In the genomic region with DNA sequence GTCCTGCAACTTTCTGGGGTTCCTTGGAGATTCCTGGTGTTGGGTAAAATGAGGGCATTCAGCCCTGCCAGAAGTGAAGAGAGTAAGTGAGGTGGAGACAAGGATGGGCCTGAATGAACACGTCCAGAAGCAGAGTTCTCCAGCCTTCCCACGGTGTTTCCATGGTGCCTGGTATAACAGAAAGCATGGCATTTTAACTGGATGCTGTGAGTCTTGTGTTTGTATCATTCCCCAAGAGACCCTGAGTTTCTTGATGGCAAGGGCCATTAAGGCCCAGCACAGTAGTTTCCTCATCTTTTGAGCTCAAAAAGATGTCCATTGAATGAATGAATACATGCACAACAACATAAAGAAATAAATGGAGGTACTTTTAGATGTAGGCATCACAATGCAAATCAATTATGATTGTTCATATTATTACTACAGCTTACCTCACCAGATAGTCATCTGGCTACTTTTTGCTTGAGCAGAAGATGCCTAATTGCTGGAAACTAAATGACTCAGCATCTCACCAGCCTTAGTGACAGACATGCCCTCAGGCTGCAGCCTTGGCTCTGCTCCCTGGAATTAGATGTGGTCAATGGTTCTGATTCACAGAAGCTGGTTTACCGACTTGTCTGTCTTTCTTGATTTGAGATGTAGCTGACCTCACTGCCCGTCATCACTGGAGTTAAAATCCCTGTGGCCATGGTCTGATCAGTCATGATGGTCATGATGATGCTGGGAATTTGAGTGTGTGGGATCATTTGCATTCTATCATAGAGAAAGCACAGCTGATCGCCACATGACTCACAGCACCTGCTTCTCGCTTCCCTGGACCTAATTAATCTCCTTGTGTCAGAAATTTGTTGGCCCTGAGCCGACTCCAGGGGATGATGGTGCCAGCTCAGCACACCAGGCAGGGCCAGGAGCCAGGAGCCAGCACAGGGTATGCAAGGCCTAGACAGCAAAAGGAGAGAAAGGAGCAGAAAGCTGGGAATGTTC, we compare ENCODE assay signal across 9 cellular contexts.
A peak's percentile ranks its signal among the peaks of the same experiment; 100 is the strongest.
DNase-seq lines count a peak whose midpoint lies in the region; ATAC-seq, FAIRE-seq and TF ChIP-seq lines count a peak whose summit lies in the region.
"Had no signal": no experiment of that assay in that cellular context is flagged by ENCODE, and none has a peak within 500 bp of the region (broad histone marks: within the 10 kb centered on the region; RNA-seq: fewer than 3 reads in every experiment).

No MANE protein-coding gene starts in this region.

- FAIRE-seq in HTR-8/SVneo (lab: Jason Lieb, UNC) (peak; percentile 99), bronchial epithelial cell (lab: Jason Lieb, UNC) (peak; percentile 64), small intestine (lab: Jason Lieb, UNC) (no peak)

- DNase-seq in G401 (ENCODE audit: low spot score) (peak; percentile 76), HTR-8/SVneo (ENCODE audit: insufficient read length, low spot score) (peak; percentile 95), bronchial epithelial cell (ENCODE audit: low read depth) (peak; percentile 92), small intestine (peak; percentile 43), KG1 (lab: John Stamatoyannopoulos, UW) (no peak)
- no peak for DNase-seq in activated CD4-positive, alpha-beta T cell treated with anti-CD3 and anti-CD28 coated beads, Interleukin-2, amount 10 ng/mL, durations not matched to agents 7 days and 5 days
- no peak for DNase-seq in stimulated activated CD4-positive, alpha-beta T cell treated with anti-CD3 and anti-CD28 coated beads, Interleukin-2, amount 100 ng/mL, for 24 hours

- no peak overlapping the region for H3K27ac ChIP-seq in small intestine (ENCODE audit: low read depth in 1 of 2, low read length in 1 of 2)

- WGBS in small intestine, 3 donors = 31 to 61% (median 38%) methylated on average over 7 of the region's 7 CpGs

- H3K4me1 Mint-ChIP-seq in activated CD4-positive, alpha-beta T cell treated with anti-CD3 and anti-CD28 coated beads, Interleukin-2, amount 10 ng/mL, durations not matched to agents 7 days and 5 days = no peaks in the 10 kb centered on the region

- H3K36me3 Mint-ChIP-seq in activated CD4-positive, alpha-beta T cell treated with anti-CD3 and anti-CD28 coated beads, Interleukin-2, amount 10 ng/mL, durations not matched to agents 7 days and 5 days (ENCODE audit: low read depth) = no peaks in the 10 kb centered on the region

- H3K4me3 ChIP-seq in bronchial epithelial cell (ENCODE audit: low read depth, low read length) = no peak overlapping the region
- no peak overlapping the region for H3K4me3 ChIP-seq in small intestine (ENCODE audit: low read depth in 1 of 2, low read length in 2 of 2)

- peaks cover 2% of the 10 kb centered on the region for H3K27me3 Mint-ChIP-seq in activated CD4-positive, alpha-beta T cell treated with anti-CD3 and anti-CD28 coated beads, Interleukin-2, amount 10 ng/mL, durations not matched to agents 7 days and 5 days

- in situ Hi-C loops in G401 (cut with HindIII; ENCODE audit: low sequenced_read_pairs) = no loop called here

- no peaks in the 10 kb centered on the region for H3K27me3 ChIP-seq in bronchial epithelial cell (ENCODE audit: control insufficient read depth, insufficient read depth, low read length)
- no peaks in the 10 kb centered on the region for H3K27me3 ChIP-seq in small intestine (ENCODE audit: control insufficient read depth in 2 of 2, insufficient read depth in 2 of 2, low read length in 2 of 2)

- H3K4me3 Mint-ChIP-seq in activated CD4-positive, alpha-beta T cell treated with anti-CD3 and anti-CD28 coated beads, Interleukin-2, amount 10 ng/mL, durations not matched to agents 7 days and 5 days = no peak overlapping the region
- H3K4me3 Mint-ChIP-seq: stimulated activated naive CD8-positive, alpha-beta T cell treated with anti-CD3 and anti-CD28 coated beads, Interleukin-15, Interleukin-2, amounts not matched to agents 100 ng/mL and 50 ng/mL, for 24 hours had no signal

- no peak for TF ChIP-seq CTCF in bronchial epithelial cell (IDR thresholded peaks at IDR 0.05; ENCODE audit: insufficient read depth, low read length, severe bottlenecking)

- peak; percentile 67 for ATAC-seq in GM21526 (IDR thresholded peaks at IDR 0.05; ENCODE audit: low FRiP score, unreplicated experiment)

- no peaks in the 10 kb centered on the region for H3K9me3 ChIP-seq in small intestine (ENCODE audit: control insufficient read depth, low read depth)

- H3K27ac Mint-ChIP-seq in activated CD4-positive, alpha-beta T cell treated with anti-CD3 and anti-CD28 coated beads, Interleukin-2, amount 10 ng/mL, durations not matched to agents 7 days and 5 days = no peak overlapping the region
- H3K27ac Mint-ChIP-seq: stimulated activated naive CD8-positive, alpha-beta T cell treated with anti-CD3 and anti-CD28 coated beads, Interleukin-15, Interleukin-2, amounts not matched to agents 100 ng/mL and 50 ng/mL, for 24 hours had no signal

- H3K4me1 ChIP-seq in small intestine (ENCODE audit: control insufficient read depth in 2 of 2, insufficient read depth in 1 of 2, low read depth in 1 of 2, low read length in 1 of 2) = no peaks in the 10 kb centered on the region

- CTCF ChIA-PET in activated CD4-positive, alpha-beta T cell treated with anti-CD3 and anti-CD28 coated beads, Interleukin-2, amount 10 ng/mL, durations not matched to agents 7 days and 5 days (lab: Charles Lee) = no interaction called here

- no peaks in the 10 kb centered on the region for H3K9me3 Mint-ChIP-seq in activated CD4-positive, alpha-beta T cell treated with anti-CD3 and anti-CD28 coated beads, Interleukin-2, amount 10 ng/mL, durations not matched to agents 7 days and 5 days

- no peaks in the 10 kb centered on the region for H3K36me3 ChIP-seq in bronchial epithelial cell (ENCODE audit: control insufficient read depth, insufficient read depth, low read length)
- H3K36me3 ChIP-seq in small intestine (ENCODE audit: control insufficient read depth in 2 of 2, insufficient read depth in 2 of 2, low read length in 2 of 2) = no peaks in the 10 kb centered on the region

- POLR2A ChIA-PET in activated CD4-positive, alpha-beta T cell treated with anti-CD3 and anti-CD28 coated beads, Interleukin-2, amount 10 ng/mL, durations not matched to agents 7 days and 5 days (lab: Charles Lee) = interaction anchor here (0.7 kb wide), 1 partner anchor 908 kb away, joined by 3 read pairs; no protein-coding TSS in a partner anchor

Comparison
In these comparisons a context has a peak if more than half of its experiments do, and no peak if none do; other contexts are left out.
1. DNase-seq: peak in G401 (single experiment), HTR-8/SVneo (single experiment), bronchial epithelial cell (single experiment) and small intestine (single experiment); none in activated CD4-positive, alpha-beta T cell treated with anti-CD3 and anti-CD28 coated beads, Interleukin-2, amount 10 ng/mL, durations not matched to agents 7 days and 5 days (single experiment), KG1 (single experiment) and stimulated activated CD4-positive, alpha-beta T cell treated with anti-CD3 and anti-CD28 coated beads, Interleukin-2, amount 100 ng/mL, for 24 hours (0 of 2).